Comparison of ENCODE assay signal across 26 cellular contexts in the genomic region with DNA sequence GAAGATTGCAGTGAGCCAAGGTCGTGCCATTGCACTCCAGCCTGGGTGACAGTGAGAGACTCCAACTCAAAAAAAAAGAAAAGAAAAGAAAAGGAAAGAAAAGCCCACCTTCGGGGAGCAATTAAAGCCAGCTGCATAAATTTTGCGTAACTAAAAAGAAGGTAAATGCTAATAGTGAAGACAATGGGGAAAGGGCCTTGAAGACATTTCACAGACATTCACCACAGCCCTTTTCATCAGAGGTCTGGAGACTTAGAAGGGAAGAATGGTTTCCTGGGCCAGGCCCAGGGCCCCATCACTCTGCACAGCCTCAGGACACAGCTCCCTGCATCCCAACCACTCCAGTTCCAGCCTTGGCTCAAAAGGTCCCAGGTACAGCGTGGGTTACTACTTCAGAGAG.
"Had no signal": no experiment of that assay in that cellular context is flagged by ENCODE, and none has a peak within 500 bp of the region (broad histone marks: within the 10 kb centered on the region; RNA-seq: fewer than 3 reads in every experiment).

No MANE protein-coding gene starts in this region.

- H3K9me3 ChIP-seq: colonic mucosa had no signal

- H3K36me3 Mint-ChIP-seq: activated naive CD8-positive, alpha-beta T cell treated with anti-CD3 and anti-CD28 coated beads, Interleukin-2, amount 10 ng/mL, durations not matched to agents 7 days and 5 days; brain had no signal

- DNase-seq: activated B cell treated with CpG ODN at 0.5 μM for 24 hours; activated CD4-positive, alpha-beta T cell treated with anti-CD3 and anti-CD28 coated beads for 48 hours; activated CD4-positive, alpha-beta T cell treated with anti-CD3 and anti-CD28 coated beads, Interleukin-2, amount 50 U/mL, for 1 hour; activated CD4-positive, alpha-beta T cell treated with anti-CD3 and anti-CD28 coated beads, Interleukin-2, amount 50 U/mL, for 48 hours; activated CD8-positive, alpha-beta memory T cell treated with anti-CD3 and anti-CD28 coated beads for 24 hours; activated CD8-positive, alpha-beta T cell treated with anti-CD3 and anti-CD28 coated beads for 36 hours; activated effector memory CD4-positive, alpha-beta T cell treated with Interleukin-2 at 50 U/mL for 16 hours; activated gamma-delta T cell treated with Interleukin-2 at 50 U/mL for 16 hours; activated naive CD4-positive, alpha-beta T cell treated with Interleukin-2 at 50 U/mL for 16 hours; activated naive CD8-positive, alpha-beta T cell treated with anti-CD3 and anti-CD28 coated beads, Interleukin-2, amount 10 ng/mL, durations not matched to agents 7 days and 5 days; activated T-cell treated with anti-CD3 and anti-CD28 coated beads, Interleukin-2, amount 50 U/mL, for 4 hours; central memory CD4-positive, alpha-beta T cell; cerebellar nuclear complex; colonic mucosa; effector CD8-positive, alpha-beta T cell; foreskin fibroblast; head of caudate nucleus; T-helper 2 cell had no signal

- H3K27ac ChIP-seq: ascending aorta, breast epithelium, cardiac muscle cell, colonic mucosa, VCaP had no signal

- H3K9me3 Mint-ChIP-seq: activated naive CD8-positive, alpha-beta T cell treated with anti-CD3 and anti-CD28 coated beads, Interleukin-2, amount 10 ng/mL, durations not matched to agents 7 days and 5 days; activated T-cell treated with anti-CD3 and anti-CD28 coated beads, Interleukin-2, amount 50 U/mL, for 4 hours had no signal

- H3K27ac Mint-ChIP-seq: activated B cell treated with CpG ODN at 0.5 μM for 24 hours; activated CD8-positive, alpha-beta T cell treated with anti-CD3 and anti-CD28 coated beads for 36 hours; activated naive CD4-positive, alpha-beta T cell treated with anti-CD3 and anti-CD28 coated beads, Interleukin-2, amount 50 U/mL, for 24 hours; activated naive CD8-positive, alpha-beta T cell treated with anti-CD3 and anti-CD28 coated beads, Interleukin-2, amount 10 ng/mL, durations not matched to agents 7 days and 5 days; activated T-helper 17 cell treated with anti-CD3 and anti-CD28 coated beads, Interleukin-2, amount 50 U/mL, for 72 hours; brain had no signal

- H3K27me3 Mint-ChIP-seq: activated B cell treated with CpG ODN at 0.5 μM for 24 hours had no signal

- H3K27me3 ChIP-seq: ascending aorta, breast epithelium, cardiac muscle cell, colonic mucosa had no signal

- FAIRE-seq: frontal cortex had no signal

- H3K4me1 ChIP-seq: ascending aorta, breast epithelium, colonic mucosa had no signal

- H3K36me3 ChIP-seq: ascending aorta, breast epithelium, cardiac muscle cell, colonic mucosa had no signal

- H3K4me3 Mint-ChIP-seq: activated B cell treated with CpG ODN at 0.5 μM for 24 hours; activated CD8-positive, alpha-beta T cell treated with anti-CD3 and anti-CD28 coated beads for 36 hours; activated naive CD4-positive, alpha-beta T cell treated with anti-CD3 and anti-CD28 coated beads, Interleukin-2, amount 50 U/mL, for 24 hours; activated naive CD8-positive, alpha-beta T cell treated with anti-CD3 and anti-CD28 coated beads, Interleukin-2, amount 10 ng/mL, durations not matched to agents 7 days and 5 days; activated T-cell treated with anti-CD3 and anti-CD28 coated beads, Interleukin-2, amount 50 U/mL, for 4 hours; activated T-helper 17 cell treated with anti-CD3 and anti-CD28 coated beads, Interleukin-2, amount 50 U/mL, for 72 hours; brain had no signal

- H3K4me3 ChIP-seq: ascending aorta, breast epithelium, cardiac muscle cell, colonic mucosa had no signal

- H3K4me1 Mint-ChIP-seq: activated naive CD4-positive, alpha-beta T cell treated with anti-CD3 and anti-CD28 coated beads, Interleukin-2, amount 50 U/mL, for 24 hours; activated T-helper 17 cell treated with anti-CD3 and anti-CD28 coated beads, Interleukin-2, amount 50 U/mL, for 72 hours; brain had no signal
